40 cellular contexts compared by ENCODE assay signal in genomic region chr2:110891626-110892025, GRCh38.
"Had no signal": no experiment of that assay in that cellular context is flagged by ENCODE, and none has a peak within 500 bp of the region (broad histone marks: within the 10 kb centered on the region; RNA-seq: fewer than 3 reads in every experiment).

No MANE protein-coding gene starts in this region.

- H3K36me3 Mint-ChIP-seq: brain had no signal

- H3K9me3 Mint-ChIP-seq: activated T-helper 17 cell treated with anti-CD3 and anti-CD28 coated beads, Interleukin-2, amount 50 U/mL, for 72 hours had no signal

- H3K4me3 Mint-ChIP-seq: activated naive CD4-positive, alpha-beta T cell treated with anti-CD3 and anti-CD28 coated beads for 36 hours; activated naive CD4-positive, alpha-beta T cell treated with anti-CD3 and anti-CD28 coated beads, Interleukin-2, amount 10 ng/mL, durations not matched to agents 7 days and 5 days; activated naive CD4-positive, alpha-beta T cell treated with anti-CD3 and anti-CD28 coated beads, Interleukin-2, amount 50 U/mL, for 24 hours; activated naive CD8-positive, alpha-beta T cell; activated naive CD8-positive, alpha-beta T cell treated with anti-CD3 and anti-CD28 coated beads for 36 hours; activated naive CD8-positive, alpha-beta T cell treated with anti-CD3 and anti-CD28 coated beads, Interleukin-2, amount 10 ng/mL, durations not matched to agents 7 days and 5 days; activated naive CD8-positive, alpha-beta T cell treated with anti-CD3 and anti-CD28 coated beads, Interleukin-2, amount 50 U/mL, for 24 hours; activated T-cell treated with anti-CD3 and anti-CD28 coated beads, Interleukin-2, amount 50 U/mL, for 24 hours; activated T-cell treated with anti-CD3 and anti-CD28 coated beads, Interleukin-2, amount 50 U/mL, for 4 hours; activated T-cell treated with anti-CD3 and anti-CD28 coated beads, Interleukin-2, amount 50 U/mL, for 72 hours; activated T-helper 1 cell treated with anti-CD3 and anti-CD28 coated beads, Interleukin-12 subunit alpha, Interleukin-12 subunit beta, Interleukin-2, Interleukin-4 antibody, amounts not matched to agents 30 ng/mL and 10 ng/mL and 1 ng/mL, durations not matched to agents 14 hours and 24 hours and 36 hours; activated T-helper 17 cell treated with anti-CD3 and anti-CD28 coated beads, Interleukin-2, amount 50 U/mL, for 72 hours; brain; central memory CD8-positive, alpha-beta T cell had no signal

- H3K36me3 ChIP-seq: adrenal gland, ascending aorta, brain microvascular endothelial cell, breast epithelium, cardiac muscle cell had no signal

- H3K27ac Mint-ChIP-seq: activated naive CD4-positive, alpha-beta T cell treated with anti-CD3 and anti-CD28 coated beads for 36 hours; activated naive CD4-positive, alpha-beta T cell treated with anti-CD3 and anti-CD28 coated beads, Interleukin-2, amount 10 ng/mL, durations not matched to agents 7 days and 5 days; activated naive CD4-positive, alpha-beta T cell treated with anti-CD3 and anti-CD28 coated beads, Interleukin-2, amount 50 U/mL, for 24 hours; activated naive CD4-positive, alpha-beta T cell treated with anti-CD3 and anti-CD28 coated beads, Interleukin-2, amount 50 U/mL, for 72 hours; activated naive CD8-positive, alpha-beta T cell; activated naive CD8-positive, alpha-beta T cell treated with anti-CD3 and anti-CD28 coated beads for 36 hours; activated naive CD8-positive, alpha-beta T cell treated with anti-CD3 and anti-CD28 coated beads, Interleukin-2, amount 10 ng/mL, durations not matched to agents 7 days and 5 days; activated naive CD8-positive, alpha-beta T cell treated with anti-CD3 and anti-CD28 coated beads, Interleukin-2, amount 50 U/mL, for 24 hours; activated T-cell treated with anti-CD3 and anti-CD28 coated beads, Interleukin-2, amount 50 U/mL, for 24 hours; activated T-cell treated with anti-CD3 and anti-CD28 coated beads, Interleukin-2, amount 50 U/mL, for 72 hours; activated T-helper 1 cell treated with anti-CD3 and anti-CD28 coated beads, Interleukin-12 subunit alpha, Interleukin-12 subunit beta, Interleukin-2, Interleukin-4 antibody, amounts not matched to agents 30 ng/mL and 10 ng/mL and 1 ng/mL, durations not matched to agents 14 hours and 24 hours and 36 hours; activated T-helper 17 cell treated with anti-CD3 and anti-CD28 coated beads, Interleukin-2, amount 50 U/mL, for 72 hours; activated T-helper 2 cell treated with anti-CD3 and anti-CD28 coated beads, Interferon-gamma antibody, Interleukin-2, Interleukin-4, amounts not matched to agents 10 μg/mL and 5 μg/mL and 100 μg/mL, durations not matched to agents 14 hours and 24 hours and 36 hours; brain had no signal

- H3K4me1 ChIP-seq: adrenal gland, ascending aorta, body of pancreas, breast epithelium had no signal

- H3K4me1 Mint-ChIP-seq: activated naive CD4-positive, alpha-beta T cell treated with anti-CD3 and anti-CD28 coated beads, Interleukin-2, amount 10 ng/mL, durations not matched to agents 7 days and 5 days; activated naive CD4-positive, alpha-beta T cell treated with anti-CD3 and anti-CD28 coated beads, Interleukin-2, amount 50 U/mL, for 24 hours; activated naive CD8-positive, alpha-beta T cell treated with anti-CD3 and anti-CD28 coated beads, Interleukin-2, amount 10 ng/mL, durations not matched to agents 7 days and 5 days; activated naive CD8-positive, alpha-beta T cell treated with anti-CD3 and anti-CD28 coated beads, Interleukin-2, amount 50 U/mL, for 24 hours; activated T-helper 17 cell treated with anti-CD3 and anti-CD28 coated beads, Interleukin-2, amount 50 U/mL, for 72 hours; brain; central memory CD8-positive, alpha-beta T cell had no signal

- H3K4me3 ChIP-seq: adrenal gland, ascending aorta, body of pancreas, breast epithelium, cardiac muscle cell had no signal

- H3K9me3 ChIP-seq: adrenal gland, ascending aorta, body of pancreas had no signal

- DNase-seq: activated effector memory CD4-positive, alpha-beta T cell treated with anti-CD3 and anti-CD28 coated beads, Interleukin-2, amount 50 U/mL, for 16 hours; activated effector memory CD4-positive, alpha-beta T cell treated with Interleukin-2 at 50 U/mL for 16 hours; activated gamma-delta T cell; activated gamma-delta T cell treated with Interleukin-2 at 50 U/mL for 16 hours; activated naive CD4-positive, alpha-beta T cell; activated naive CD4-positive, alpha-beta T cell treated with anti-CD3 and anti-CD28 coated beads for 36 hours; activated naive CD4-positive, alpha-beta T cell treated with anti-CD3 and anti-CD28 coated beads, Interleukin-2, amount 10 ng/mL, durations not matched to agents 7 days and 5 days; activated naive CD4-positive, alpha-beta T cell treated with anti-CD3 and anti-CD28 coated beads, Interleukin-2, amount 50 U/mL, for 16 hours; activated naive CD4-positive, alpha-beta T cell treated with Interleukin-2 at 50 U/mL for 16 hours; activated naive CD8-positive, alpha-beta T cell treated with anti-CD3 and anti-CD28 coated beads for 36 hours; activated naive CD8-positive, alpha-beta T cell treated with anti-CD3 and anti-CD28 coated beads, Interleukin-2, amount 10 ng/mL, durations not matched to agents 7 days and 5 days; activated naive CD8-positive, alpha-beta T cell treated with anti-CD3 and anti-CD28 coated beads, Interleukin-2, amount 50 U/mL, for 24 hours; activated T-cell treated with anti-CD3 and anti-CD28 coated beads, Interleukin-2, amount 50 U/mL, for 1 hour; activated T-cell treated with anti-CD3 and anti-CD28 coated beads, Interleukin-2, amount 50 U/mL, for 24 hours; activated T-cell treated with anti-CD3 and anti-CD28 coated beads, Interleukin-2, amount 50 U/mL, for 4 hours; activated T-cell treated with anti-CD3 and anti-CD28 coated beads, Interleukin-2, amount 50 U/mL, for 48 hours; activated T-cell treated with anti-CD3 and anti-CD28 coated beads, Interleukin-2, amount 50 U/mL, for 72 hours; amniotic stem cell; amygdala; anterior cingulate cortex; aorta; body of pancreas; brain microvascular endothelial cell; caudate nucleus; central memory CD4-positive, alpha-beta T cell; cerebellar nuclear complex had no signal

- H3K27me3 ChIP-seq: adrenal gland, ascending aorta, body of pancreas, breast epithelium, cardiac muscle cell had no signal

- H3K27ac ChIP-seq: adrenal gland, ascending aorta, body of pancreas, brain microvascular endothelial cell, breast epithelium, cardiac muscle cell had no signal

- ATAC-seq: activated naive CD4-positive, alpha-beta T cell treated with anti-CD3 and anti-CD28 coated beads, Interleukin-2, amount 50 U/mL, for 72 hours; activated naive CD8-positive, alpha-beta T cell treated with anti-CD3 and anti-CD28 coated beads, Interleukin-2, amount 50 U/mL, for 24 hours; activated T-cell treated with anti-CD3 and anti-CD28 coated beads, Interleukin-2, amount 50 U/mL, for 4 hours; activated T-cell treated with anti-CD3 and anti-CD28 coated beads, Interleukin-2, amount 50 U/mL, for 72 hours; activated T-helper 17 cell treated with anti-CD3 and anti-CD28 coated beads, Interleukin-2, amount 50 U/mL, for 72 hours; body of pancreas had no signal

- FAIRE-seq: astrocyte, bronchial epithelial cell had no signal
